In genomic region chr2:36743954-36744353, GRCh38 we compare ENCODE assay signal across 10 cellular contexts. TPM values are rescaled to one million over a fixed set of nuclear protein-coding genes. Genes with fewer than 3 reads are reported as not detected.
"Had no signal": no experiment of that assay in that cellular context is flagged by ENCODE, and none has a peak within 500 bp of the region (broad histone marks: within the 10 kb centered on the region; RNA-seq: fewer than 3 reads in every experiment).

No MANE protein-coding gene starts in this region.

- H3K4me3 ChIP-seq: GM23248 had no signal

- H3K9ac ChIP-seq: GM23248 had no signal

- DNase-seq: GM23248, GOT3, H9, HCEC 1CT, HFFc6, KG1 had no signal

- ATAC-seq: HepG2 had no signal

- H3K27ac ChIP-seq: GM23248, HL-60 had no signal

- H2AFZ ChIP-seq: GM23248 had no signal

- FAIRE-seq: H54, HepG2 had no signal

RNA-seq across cellular contexts. Expression of gene VIT, which starts 47.4 kb away (rescaled TPM):
- total RNA-seq: HepG2, HT1080 had no signal
- polyA plus RNA-seq: HepG2 had no signal
